20 cellular contexts compared by ENCODE assay signal in the genomic region with DNA sequence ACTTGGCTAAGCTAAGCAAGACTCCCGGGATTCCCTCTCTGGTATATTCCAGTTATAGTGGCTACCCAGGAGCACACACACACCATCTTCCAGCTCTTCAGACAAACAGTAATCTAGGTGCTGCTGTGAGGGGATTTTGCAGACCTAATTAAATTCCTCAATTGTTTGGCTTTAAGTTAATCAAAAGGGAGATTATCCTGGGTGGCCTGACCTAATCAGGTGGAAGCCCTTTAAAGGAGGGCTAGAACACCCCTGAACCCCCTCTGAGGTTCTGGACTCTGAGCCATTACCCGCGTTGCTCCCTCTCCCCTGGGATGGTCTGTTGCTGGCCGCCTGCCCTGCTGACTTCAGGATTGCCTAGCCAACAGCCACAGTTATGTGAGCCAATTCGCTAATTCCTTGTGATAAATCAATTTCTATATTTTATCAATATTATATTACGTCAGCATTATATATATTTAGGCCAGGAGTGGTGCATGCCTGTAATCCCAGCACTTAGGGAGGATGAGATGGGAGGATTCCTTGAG. TPM values are rescaled to one million over a fixed set of nuclear protein-coding genes. Genes with fewer than 3 reads are reported as not detected.
DNase-seq lines count a peak whose midpoint lies in the region; ATAC-seq, FAIRE-seq and TF ChIP-seq lines count a peak whose summit lies in the region.
"Had no signal": no experiment of that assay in that cellular context is flagged by ENCODE, and none has a peak within 500 bp of the region (broad histone marks: within the 10 kb centered on the region; RNA-seq: fewer than 3 reads in every experiment).

No MANE protein-coding gene starts in this region.

- H3K27me3 ChIP-seq in right cardiac atrium (ENCODE audit: control insufficient read depth, insufficient read depth) (no peaks in the 10 kb centered on the region), left ventricle myocardium inferior (ENCODE audit: low read depth) (no peaks in the 10 kb centered on the region), astrocyte (ENCODE audit: insufficient read depth, low read length) (no peaks in the 10 kb centered on the region)
- H3K27me3 ChIP-seq: SJSA1 had no signal

- no peaks in the 10 kb centered on the region for H4K20me1 ChIP-seq in astrocyte (ENCODE audit: insufficient read depth, low read length)

- no peak overlapping the region for H3K4me2 ChIP-seq in astrocyte (ENCODE audit: low read length)
- H3K4me2 ChIP-seq: PC-9 had no signal

- H3K36me3 Mint-ChIP-seq in astrocyte (ENCODE audit: low read depth, unreplicated experiment), result peaks cover 3% of the 10 kb centered on the region
- peaks cover 24% of the 10 kb centered on the region for H3K36me3 Mint-ChIP-seq in nephron (ENCODE audit: low read depth)

- H3K27ac Mint-ChIP-seq in astrocyte (ENCODE audit: unreplicated experiment) (peak overlapping the region; percentile 18), nephron (peak overlapping the region; percentile 96 to 98 (median 97))
- H3K27ac Mint-ChIP-seq: CD14-positive monocyte had no signal

- H3K4me1 Mint-ChIP-seq in astrocyte (ENCODE audit: low read depth, unreplicated experiment) (peaks cover 30% of the 10 kb centered on the region), nephron (peaks cover 58% of the 10 kb centered on the region)

- H3K36me3 ChIP-seq in left ventricle myocardium inferior (no peaks in the 10 kb centered on the region), astrocyte (ENCODE audit: insufficient read depth, low read length) (no peaks in the 10 kb centered on the region), mucosa of descending colon (ENCODE audit: low read depth) (no peaks in the 10 kb centered on the region)

- H3K27ac ChIP-seq in right cardiac atrium (ENCODE audit: low read length) (no peak overlapping the region), left ventricle myocardium inferior (replicated peaks) (no peak overlapping the region), astrocyte (ENCODE audit: low read depth, low read length) (no peak overlapping the region)
- H3K27ac ChIP-seq: HL-60, PC-9, SJSA1 had no signal

- no peak overlapping the region for H3K4me3 ChIP-seq in right cardiac atrium (ENCODE audit: low read length)
- H3K4me3 ChIP-seq in left ventricle myocardium inferior, result no peak overlapping the region
- no peak overlapping the region for H3K4me3 ChIP-seq in astrocyte (ENCODE audit: insufficient read depth, low read depth, low read length)
- H3K4me3 ChIP-seq in mucosa of descending colon, result no peak overlapping the region
- H3K4me3 ChIP-seq: HAP-1, K562, PC-9, SJSA1 had no signal

- H3K9me3 ChIP-seq in right cardiac atrium (ENCODE audit: control insufficient read depth, low read length) (no peaks in the 10 kb centered on the region), left ventricle myocardium inferior (replicated peaks) (no peaks in the 10 kb centered on the region), astrocyte (ENCODE audit: insufficient read depth, low read depth, low read length) (no peaks in the 10 kb centered on the region), mucosa of descending colon (no peaks in the 10 kb centered on the region)
- H3K9me3 ChIP-seq: HAP-1 had no signal

- H2AFZ ChIP-seq in astrocyte (ENCODE audit: low read depth, low read length), result no peak overlapping the region
- H2AFZ ChIP-seq: PC-9 had no signal

- ATAC-seq in right cardiac atrium, result no peak
- no peak for ATAC-seq in mucosa of descending colon
- ATAC-seq in GM19023 (IDR thresholded peaks at IDR 0.05; ENCODE audit: unreplicated experiment), result no peak
- no peak for ATAC-seq in GM21360 (IDR thresholded peaks at IDR 0.05; ENCODE audit: unreplicated experiment)
- ATAC-seq: K562 had no signal

- H3K9me3 Mint-ChIP-seq in astrocyte (ENCODE audit: unreplicated experiment), result no peaks in the 10 kb centered on the region
- H3K9me3 Mint-ChIP-seq in nephron, result no peaks in the 10 kb centered on the region

- TF ChIP-seq CTCF in left ventricle myocardium inferior (IDR thresholded peaks at IDR 0.05; ENCODE audit: borderline replicate concordance), result no peak
- TF ChIP-seq CTCF in astrocyte (IDR thresholded peaks at IDR 0.05; ENCODE audit: insufficient read depth, low read depth, low read length), result no peak
- no peak for TF ChIP-seq CTCF in nephron (IDR thresholded peaks at IDR 0.05; ENCODE audit: unreplicated experiment in 3 of 3)
- no peak for TF ChIP-seq CTCF in mucosa of descending colon (IDR thresholded peaks at IDR 0.05)

- H3K4me3 Mint-ChIP-seq in astrocyte (ENCODE audit: unreplicated experiment) (no peak overlapping the region), nephron (peak overlapping the region; percentile 24 to 72 (median 57))
- H3K4me3 Mint-ChIP-seq: CD14-positive monocyte had no signal

- peaks cover 18% of the 10 kb centered on the region for H3K79me2 ChIP-seq in astrocyte (ENCODE audit: insufficient read depth, low read length)

- 57% methylated on average over 6 of the region's 6 CpGs for WGBS in right cardiac atrium

- H3K4me1 ChIP-seq in right cardiac atrium (ENCODE audit: control insufficient read depth, insufficient read depth, low read length) (peaks cover 2% of the 10 kb centered on the region), left ventricle myocardium inferior (peaks cover 15% of the 10 kb centered on the region), astrocyte (ENCODE audit: insufficient read depth, low read length) (peaks cover 7% of the 10 kb centered on the region), mucosa of descending colon (ENCODE audit: low read depth) (no peaks in the 10 kb centered on the region)

- H3K9ac ChIP-seq in astrocyte (ENCODE audit: low read length), result no peak overlapping the region

- no peaks in the 10 kb centered on the region for H3K27me3 Mint-ChIP-seq in astrocyte (ENCODE audit: low read depth, unreplicated experiment)
- H3K27me3 Mint-ChIP-seq in nephron (ENCODE audit: low read depth), result no peaks in the 10 kb centered on the region

- DNase-seq in right cardiac atrium, result peak in 2 of 3 donors; percentile 70 to 75
- DNase-seq in left ventricle myocardium inferior, result no peak
- no peak for DNase-seq in astrocyte (ENCODE audit: low read depth)
- no peak for DNase-seq in mucosa of descending colon
- DNase-seq: COR-L47, DMS153, NCI-H1417 treated with DMSO at 0.1 percent for 48 hours, NCI-H1930, NCI-H526 treated with DMSO at 0.1 percent for 48 hours, PC-9 had no signal

- no peak for FAIRE-seq in astrocyte (lab: Jason Lieb, UNC)
- FAIRE-seq: GM12892, HTR-8/SVneo, K562 had no signal

- intact Hi-C loops in right cardiac atrium (cut with DNase I), result no loop called here
- intact Hi-C loops in left ventricle myocardium inferior (cut with micrococcal nuclease), result no loop called here
- intact Hi-C loops in mucosa of descending colon (cut with DNase I, micrococcal nuclease), result loop anchor here in 1 of 2 donors (10.0 kb wide), 1 partner anchor 114 kb away; a partner anchor contains a TSS

RNA-seq across cellular contexts. Expression of a gene that starts 6.4 kb away (rescaled TPM):
- total RNA-seq in right cardiac atrium (1 to 10 TPM; 1.8 to 4.8 (median 2.4) TPM), left ventricle myocardium inferior (1.6 TPM), astrocyte (8.4 and 9.1 TPM in 2 replicates), mucosa of descending colon (10 to 100 TPM in 2 of 3 donors, 1 to 10 TPM in 1; 6.9 to 19.1 (median 14.2) TPM)
- 1.8 TPM for polyA plus RNA-seq in right cardiac atrium

RNA-seq across cellular contexts. Expression of a gene that starts 6.6 kb away (rescaled TPM):
- total RNA-seq in right cardiac atrium, result 10 to 100 TPM; 13.0 to 18.3 (median 14.9) TPM
- 16.3 TPM for polyA plus RNA-seq in right cardiac atrium
- 13.4 TPM for total RNA-seq in left ventricle myocardium inferior
- total RNA-seq in astrocyte, result 16.6 and 18.2 TPM in 2 replicates
- 10 to 100 TPM in 1 of 3 donors, 1 to 10 TPM in 2; 2.4 to 11.2 (median 4.4) TPM for total RNA-seq in mucosa of descending colon

RNA-seq across cellular contexts. Expression of a gene that starts 22.9 kb away (rescaled TPM):
- total RNA-seq in right cardiac atrium, result 10 to 100 TPM; 35.2 to 50.5 (median 37.8) TPM
- 19.1 TPM for polyA plus RNA-seq in right cardiac atrium
- 22.6 TPM for total RNA-seq in left ventricle myocardium inferior
- total RNA-seq in astrocyte, result 73.6 and 75.7 TPM in 2 replicates
- 10 to 100 TPM; 38.9 to 61.3 (median 51.0) TPM for total RNA-seq in mucosa of descending colon

Comparison
In these comparisons a context has a peak if more than half of its experiments do, and no peak if none do; other contexts are left out.
1. DNase-seq: peak in right cardiac atrium (2 of 3); none in left ventricle myocardium inferior (single experiment), astrocyte (single experiment) and mucosa of descending colon (0 of 3).